2 cellular contexts compared by ENCODE assay signal in genomic region chr7:134515569-134516468, GRCh38.
TF ChIP-seq lines count a peak whose summit lies in the region.

No MANE protein-coding gene starts in this region.

TF ChIP-seq in A549, 52 proteins besides CTCF, POLR2A, EP300 and RAD21 (continued from another document):
- TF ChIP-seq FOSL2 (IDR thresholded peaks at IDR 0.05), result peak; percentile 97
- TF ChIP-seq FOSL2 (CRISPR knock-in tag; IDR thresholded peaks at IDR 0.05), result peak; percentile 99
- TF ChIP-seq RARB (CRISPR knock-in tag; IDR thresholded peaks at IDR 0.05), result no peak
- TF ChIP-seq NPAS2 (CRISPR knock-in tag; IDR thresholded peaks at IDR 0.05; ENCODE audit: borderline replicate concordance), result no peak
- TF ChIP-seq JUNB (IDR thresholded peaks at IDR 0.05), result peak; percentile 95
- no peak for TF ChIP-seq CHD4 (IDR thresholded peaks at IDR 0.05; ENCODE audit: borderline replicate concordance)
- TF ChIP-seq GATA3 (IDR thresholded peaks at IDR 0.05; ENCODE audit: borderline replicate concordance), result peak; percentile 65; the same call in 1 of the 2 replicates
- no peak; the same call in 1 of the 2 replicates for TF ChIP-seq HOXB5 (CRISPR knock-in tag; IDR thresholded peaks at IDR 0.05)

TF ChIP-seq in HEK293, 187 proteins besides CTCF, POLR2A, EP300 and RAD21 (continued from another document):
- TF ChIP-seq, protein P1, sequence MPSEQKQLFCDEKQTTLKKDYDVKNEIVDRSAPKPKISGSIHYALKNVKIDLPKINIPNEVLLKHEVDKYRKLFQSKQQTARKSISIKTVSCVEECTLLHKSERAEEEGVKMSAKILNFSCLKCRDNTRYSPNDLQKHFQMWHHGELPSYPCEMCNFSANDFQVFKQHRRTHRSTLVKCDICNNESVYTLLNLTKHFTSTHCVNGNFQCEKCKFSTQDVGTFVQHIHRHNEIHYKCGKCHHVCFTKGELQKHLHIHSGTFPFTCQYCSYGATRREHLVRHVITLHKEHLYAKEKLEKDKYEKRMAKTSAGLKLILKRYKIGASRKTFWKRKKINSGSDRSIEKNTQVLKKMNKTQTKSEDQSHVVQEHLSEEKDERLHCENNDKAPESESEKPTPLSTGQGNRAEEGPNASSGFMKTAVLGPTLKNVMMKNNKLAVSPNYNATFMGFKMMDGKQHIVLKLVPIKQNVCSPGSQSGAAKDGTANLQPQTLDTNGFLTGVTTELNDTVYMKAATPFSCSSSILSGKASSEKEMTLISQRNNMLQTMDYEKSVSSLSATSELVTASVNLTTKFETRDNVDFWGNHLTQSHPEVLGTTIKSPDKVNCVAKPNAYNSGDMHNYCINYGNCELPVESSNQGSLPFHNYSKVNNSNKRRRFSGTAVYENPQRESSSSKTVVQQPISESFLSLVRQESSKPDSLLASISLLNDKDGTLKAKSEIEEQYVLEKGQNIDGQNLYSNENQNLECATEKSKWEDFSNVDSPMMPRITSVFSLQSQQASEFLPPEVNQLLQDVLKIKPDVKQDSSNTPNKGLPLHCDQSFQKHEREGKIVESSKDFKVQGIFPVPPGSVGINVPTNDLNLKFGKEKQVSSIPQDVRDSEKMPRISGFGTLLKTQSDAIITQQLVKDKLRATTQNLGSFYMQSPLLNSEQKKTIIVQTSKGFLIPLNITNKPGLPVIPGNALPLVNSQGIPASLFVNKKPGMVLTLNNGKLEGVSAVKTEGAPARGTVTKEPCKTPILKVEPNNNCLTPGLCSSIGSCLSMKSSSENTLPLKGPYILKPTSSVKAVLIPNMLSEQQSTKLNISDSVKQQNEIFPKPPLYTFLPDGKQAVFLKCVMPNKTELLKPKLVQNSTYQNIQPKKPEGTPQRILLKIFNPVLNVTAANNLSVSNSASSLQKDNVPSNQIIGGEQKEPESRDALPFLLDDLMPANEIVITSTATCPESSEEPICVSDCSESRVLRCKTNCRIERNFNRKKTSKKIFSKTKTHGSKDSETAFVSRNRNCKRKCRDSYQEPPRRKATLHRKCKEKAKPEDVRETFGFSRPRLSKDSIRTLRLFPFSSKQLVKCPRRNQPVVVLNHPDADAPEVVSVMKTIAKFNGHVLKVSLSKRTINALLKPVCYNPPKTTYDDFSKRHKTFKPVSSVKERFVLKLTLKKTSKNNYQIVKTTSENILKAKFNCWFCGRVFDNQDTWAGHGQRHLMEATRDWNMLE (tag by site-specific recombination; conservative IDR thresholded peaks at IDR 0.05; ENCODE audit: low read depth), result no peak
- no peak for TF ChIP-seq ZNF138 (tag by site-specific recombination; IDR thresholded peaks at IDR 0.05; ENCODE audit: borderline replicate concordance)
- no peak for TF ChIP-seq ZNF114 (tag by site-specific recombination; IDR thresholded peaks at IDR 0.05)
- no peak for TF ChIP-seq HOXD13 (CRISPR knock-in tag; IDR thresholded peaks at IDR 0.05; ENCODE audit: borderline replicate concordance)
- no peak for TF ChIP-seq ZNF488 (tag by site-specific recombination; IDR thresholded peaks at IDR 0.05)
- no peak for TF ChIP-seq ZNF530 (tag by site-specific recombination; IDR thresholded peaks at IDR 0.05; ENCODE audit: low read depth)
- peak; percentile 49 for TF ChIP-seq ZNF629 (tag by site-specific recombination; IDR thresholded peaks at IDR 0.05)
- TF ChIP-seq, protein P2, sequence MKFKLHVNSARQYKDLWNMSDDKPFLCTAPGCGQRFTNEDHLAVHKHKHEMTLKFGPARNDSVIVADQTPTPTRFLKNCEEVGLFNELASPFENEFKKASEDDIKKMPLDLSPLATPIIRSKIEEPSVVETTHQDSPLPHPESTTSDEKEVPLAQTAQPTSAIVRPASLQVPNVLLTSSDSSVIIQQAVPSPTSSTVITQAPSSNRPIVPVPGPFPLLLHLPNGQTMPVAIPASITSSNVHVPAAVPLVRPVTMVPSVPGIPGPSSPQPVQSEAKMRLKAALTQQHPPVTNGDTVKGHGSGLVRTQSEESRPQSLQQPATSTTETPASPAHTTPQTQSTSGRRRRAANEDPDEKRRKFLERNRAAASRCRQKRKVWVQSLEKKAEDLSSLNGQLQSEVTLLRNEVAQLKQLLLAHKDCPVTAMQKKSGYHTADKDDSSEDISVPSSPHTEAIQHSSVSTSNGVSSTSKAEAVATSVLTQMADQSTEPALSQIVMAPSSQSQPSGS (tag by site-specific recombination; IDR thresholded peaks at IDR 0.05; ENCODE audit: low read depth), result no peak
- TF ChIP-seq ZNF707 (tag by site-specific recombination; IDR thresholded peaks at IDR 0.05), result no peak
- TF ChIP-seq SCRT2 (tag by site-specific recombination; IDR thresholded peaks at IDR 0.05), result no peak
- no peak for TF ChIP-seq ZSCAN23 (tag by site-specific recombination; IDR thresholded peaks at IDR 0.05)
- TF ChIP-seq REPIN1 (tag by site-specific recombination; IDR thresholded peaks at IDR 0.05; ENCODE audit: low read depth), result no peak
- no peak for TF ChIP-seq AEBP2 (tag by site-specific recombination; IDR thresholded peaks at IDR 0.05; ENCODE audit: borderline replicate concordance)
- TF ChIP-seq ZNF76 (tag by site-specific recombination; IDR thresholded peaks at IDR 0.05; ENCODE audit: borderline replicate concordance, low read depth), result no peak
- TF ChIP-seq ZNF624 (tag by site-specific recombination; IDR thresholded peaks at IDR 0.05), result no peak
- TF ChIP-seq ZNF660 (tag by site-specific recombination; IDR thresholded peaks at IDR 0.05), result peak; percentile 19; the same call in 1 of the 2 replicates
- TF ChIP-seq ZNF529 (tag by site-specific recombination; IDR thresholded peaks at IDR 0.05; ENCODE audit: insufficient replicate concordance), result no peak
- no peak for TF ChIP-seq ZSCAN16 (tag by site-specific recombination; IDR thresholded peaks at IDR 0.05)
- 0 out of 2 replicates have a peak, but pooled peaks have one; percentile 12 for TF ChIP-seq ZNF335 (tag by site-specific recombination; conservative IDR thresholded peaks at IDR 0.05)
- TF ChIP-seq TRIM28 (IDR thresholded peaks at IDR 0.05; ENCODE audit: borderline replicate concordance, low read length), result 0 out of 2 replicates have a peak, but pooled peaks have one; percentile 41
- peak; percentile 11; the same call in 1 of the 2 replicates for TF ChIP-seq ZNF366 (tag by site-specific recombination; conservative IDR thresholded peaks at IDR 0.05)
- no peak for TF ChIP-seq ZNF23 (tag by site-specific recombination; IDR thresholded peaks at IDR 0.05; ENCODE audit: borderline replicate concordance)
- no peak for TF ChIP-seq ZNF350 (tag by site-specific recombination; IDR thresholded peaks at IDR 0.05)
- no peak for TF ChIP-seq ZNF211 (tag by site-specific recombination; IDR thresholded peaks at IDR 0.05; ENCODE audit: low read depth)
- TF ChIP-seq ZNF571 (tag by site-specific recombination; IDR thresholded peaks at IDR 0.05), result no peak
- no peak for TF ChIP-seq ZNF146 (tag by site-specific recombination; IDR thresholded peaks at IDR 0.05)
- TF ChIP-seq ZNF121 (tag by site-specific recombination; IDR thresholded peaks at IDR 0.05), result no peak
- no peak for TF ChIP-seq ZNF558 (tag by site-specific recombination; IDR thresholded peaks at IDR 0.05)
- no peak for TF ChIP-seq ZBTB1 (tag by site-specific recombination; IDR thresholded peaks at IDR 0.05)
- TF ChIP-seq GLIS1 (tag by site-specific recombination; IDR thresholded peaks at IDR 0.05), result peak; percentile 63
- no peak for TF ChIP-seq ZNF701 (tag by site-specific recombination; IDR thresholded peaks at IDR 0.05)
- TF ChIP-seq BCL11A (tag by site-specific recombination; IDR thresholded peaks at IDR 0.05; ENCODE audit: low read depth), result no peak
- TF ChIP-seq SP2 (tag by site-specific recombination; IDR thresholded peaks at IDR 0.05), result no peak
- no peak for TF ChIP-seq ZNF391 (tag by site-specific recombination; IDR thresholded peaks at IDR 0.05; ENCODE audit: borderline replicate concordance, low read depth)
- no peak for TF ChIP-seq ZNF10 (tag by site-specific recombination; IDR thresholded peaks at IDR 0.05)
